ENCODE assay signal across 8 cellular contexts in genomic region chr12:121537814-121538698, GRCh38. TPM values are rescaled to one million over a fixed set of nuclear protein-coding genes. Genes with fewer than 3 reads are reported as not detected.
DNase-seq lines count a peak whose midpoint lies in the region; ATAC-seq and TF ChIP-seq lines count a peak whose summit lies in the region.

No MANE protein-coding gene starts in this region.

- WGBS in right lobe of liver (ENCODE audit: insufficient coverage, low coverage, low lambda C conversion rate, missing lambda C conversion rate) = 17% methylated on average over 3 of the region's 83 CpGs

- peak; percentile 60 for DNase-seq in activated CD4-positive, CD25-positive, alpha-beta regulatory T cell treated with anti-CD3 and anti-CD28 coated beads, Interleukin-2, amount 50 U/mL, for 72 hours
- no peak for DNase-seq in cardiac fibroblast (ENCODE audit: low read depth in 2 of 2)
- DNase-seq in right lobe of liver = peak in 1 of 3 donors; percentile 40
- peak in 6 of 49 donors; percentile 24 to 51 (median 38) for DNase-seq in substantia nigra (lab: John Stamatoyannopoulos, UW)
- no peak for DNase-seq in NCI-H128 (lab: John Stamatoyannopoulos, UW; ENCODE audit: unreplicated experiment)

- H3K27ac ChIP-seq in right lobe of liver (peak overlapping the region; percentile 85 to 97 (median 89)), substantia nigra (ENCODE audit: low read depth, low read length, poor library complexity, severe bottlenecking) (peak overlapping the region; percentile 79)

- peaks cover 0 to 27% (median 8%) of the 10 kb centered on the region in 4 donors for H3K4me1 ChIP-seq in right lobe of liver

- ATAC-seq in activated CD4-positive, CD25-positive, alpha-beta regulatory T cell treated with anti-CD3 and anti-CD28 coated beads, Interleukin-2, amount 50 U/mL, for 24 hours = no peak
- ATAC-seq in HG02970 (IDR thresholded peaks at IDR 0.05; ENCODE audit: low FRiP score, unreplicated experiment) (peak; percentile 10), right lobe of liver (peak in 1 of 4 donors; percentile 13)

- TF ChIP-seq CTCF in cardiac fibroblast (IDR thresholded peaks at IDR 0.05; ENCODE audit: low read depth, low read length) = no peak
- TF ChIP-seq CTCF in right lobe of liver (IDR thresholded peaks at IDR 0.05) = no peak

- peak overlapping the region; percentile 35 to 48 for H3K4me3 ChIP-seq in cardiac fibroblast (replicated peaks in 1 of 2; ENCODE audit: low read depth in 2 of 2, low read length in 2 of 2)
- peak overlapping the region; percentile 59 to 69 (median 61) for H3K4me3 ChIP-seq in right lobe of liver

- H3K9me3 ChIP-seq in right lobe of liver = no peaks in the 10 kb centered on the region

- intact Hi-C loops in right lobe of liver (cut with DNase I) = no loop called here

- H3K36me3 ChIP-seq in right lobe of liver = no peaks in the 10 kb centered on the region

- H3K27me3 ChIP-seq in right lobe of liver = no peaks in the 10 kb centered on the region

- TF ChIP-seq POLR2A in Raji (IDR thresholded peaks at IDR 0.05; ENCODE audit: insufficient read depth, low read depth, low read length) = peak; percentile 6; the same call in 1 of the 2 replicates
- TF ChIP-seq POLR2A in right lobe of liver (IDR thresholded peaks at IDR 0.05) = no peak

RNA-seq across cellular contexts. Expression of gene KDM2B, which starts 42.8 kb away (rescaled TPM):
- total RNA-seq in right lobe of liver = 10 to 100 TPM in 2 of 6 experiments, 1 to 10 TPM in 4; 4.8 to 22.8 (median 9.8) TPM
